In genomic region chr12:90939382-90939781, GRCh38 we compare ENCODE assay signal across 26 cellular contexts. TPM values are rescaled to one million over a fixed set of nuclear protein-coding genes. Genes with fewer than 3 reads are reported as not detected.
"Had no signal": no experiment of that assay in that cellular context is flagged by ENCODE, and none has a peak within 500 bp of the region (broad histone marks: within the 10 kb centered on the region; RNA-seq: fewer than 3 reads in every experiment).

No MANE protein-coding gene starts in this region.

- H3K36me3 ChIP-seq: colonic mucosa, esophagus squamous epithelium, gastrocnemius medialis, tibial artery, WERI-Rb-1 had no signal

- H3K27ac ChIP-seq: colonic mucosa, gastrocnemius medialis, parathyroid adenoma, tibial artery, WERI-Rb-1 had no signal

- H3K79me2 ChIP-seq: parathyroid adenoma had no signal

- ATAC-seq: activated CD8-positive, alpha-beta memory T cell treated with anti-CD3 and anti-CD28 coated beads, Interleukin-2, amount 10 ng/mL, durations not matched to agents 7 days and 5 days; activated CD8-positive, alpha-beta T cell treated with anti-CD3 and anti-CD28 coated beads for 36 hours; gastrocnemius medialis; left ventricle myocardium superior; right cardiac atrium; stimulated activated effector memory CD8-positive, alpha-beta T cell treated with anti-CD3 and anti-CD28 coated beads, Interleukin-12 subunit alpha, Interleukin-12 subunit beta, amount 100 ng/mL, for 72 hours; stimulated activated naive CD8-positive, alpha-beta T cell treated with anti-CD3 and anti-CD28 coated beads, Interleukin-15, amount 100 ng/mL, for 72 hours; T-cell had no signal

- H3K4me3 ChIP-seq: colonic mucosa, esophagus squamous epithelium, gastrocnemius medialis, tibial artery had no signal

- H3K9me3 ChIP-seq: colonic mucosa, esophagus squamous epithelium, gastrocnemius medialis, tibial artery had no signal

- H3K4me1 ChIP-seq: colonic mucosa, gastrocnemius medialis, parathyroid adenoma, tibial artery had no signal

- DNase-seq: activated CD4-positive, alpha-beta T cell treated with anti-CD3 and anti-CD28 coated beads, Interleukin-2, amount 10 ng/mL, durations not matched to agents 7 days and 5 days; activated CD4-positive, CD25-positive, alpha-beta regulatory T cell treated with anti-CD3 and anti-CD28 coated beads, Interleukin-2, amount 50 U/mL, for 72 hours; activated CD8-positive, alpha-beta memory T cell treated with anti-CD3 and anti-CD28 coated beads, Interleukin-2, amount 10 ng/mL, durations not matched to agents 7 days and 5 days; activated CD8-positive, alpha-beta T cell treated with anti-CD3 and anti-CD28 coated beads for 36 hours; activated gamma-delta T cell treated with Interleukin-2 at 50 U/mL for 16 hours; anterior cingulate cortex; colonic mucosa; esophagus squamous epithelium; gastrocnemius medialis; hippocampal formation; left ventricle myocardium superior; nephron progenitor cell; nucleus accumbens; right cardiac atrium; stimulated activated CD4-positive, alpha-beta T cell treated with anti-CD3 and anti-CD28 coated beads, Interleukin-1b, Interleukin-23, amount 100 ng/mL, for 48 hours; stimulated activated naive CD8-positive, alpha-beta T cell treated with anti-CD3 and anti-CD28 coated beads, Interleukin-15, amount 100 ng/mL, for 72 hours; T-cell; tibial artery; WERI-Rb-1 had no signal

- H3K27me3 ChIP-seq: colonic mucosa, esophagus squamous epithelium, gastrocnemius medialis, tibial artery had no signal

- H3K9ac ChIP-seq: parathyroid adenoma had no signal

RNA-seq across cellular contexts. Expression of gene CCER1, which starts 15.6 kb away (rescaled TPM):
- total RNA-seq: activated CD4-positive, alpha-beta T cell treated with anti-CD3 and anti-CD28 coated beads, Interleukin-2, amount 10 ng/mL, durations not matched to agents 7 days and 5 days; activated CD8-positive, alpha-beta memory T cell treated with anti-CD3 and anti-CD28 coated beads, Interleukin-2, amount 10 ng/mL, durations not matched to agents 7 days and 5 days; activated CD8-positive, alpha-beta T cell treated with anti-CD3 and anti-CD28 coated beads for 36 hours; colonic mucosa; esophagus squamous epithelium; gastrocnemius medialis; left ventricle myocardium superior; mononuclear cell; myocyte; pulmonary artery endothelial cell; right cardiac atrium; skeletal muscle tissue; T-cell; ureter had no signal
